Comparison of ENCODE assay signal across 3 cellular contexts in genomic region chr1:64782848-64783247, GRCh38. TPM values are rescaled to one million over a fixed set of nuclear protein-coding genes. Genes with fewer than 3 reads are reported as not detected.
DNase-seq lines count a peak whose midpoint lies in the region; ATAC-seq, FAIRE-seq and TF ChIP-seq lines count a peak whose summit lies in the region.
"Not testable (repeated sequence)": the region's sequence is repeated elsewhere in the genome, so short reads cannot be mapped to it uniquely, and the experiment has no call there.

No MANE protein-coding gene starts in this region.

- H3K4me3 ChIP-seq in HEK293 (ENCODE audit: low read depth, low read length); K562: not testable (repeated sequence)

- CTCF ChIA-PET in HEK293 (lab: Yijun Ruan, JAX); K562 (lab: Yijun Ruan, JAX; ENCODE audit: low intra/inter-chr PET ratio): not testable (repeated sequence)

- H3K4me3 Mint-ChIP-seq in progenitor cell of endocrine pancreas (ENCODE audit: low read depth): not testable (repeated sequence)

- not testable (repeated sequence) for H3K79me2 ChIP-seq in K562 (ENCODE audit: control insufficient read depth, insufficient read depth, low read length)

- POLR2A ChIA-PET in HEK293 (lab: Yijun Ruan, JAX); K562 (lab: Yijun Ruan, JAX): not testable (repeated sequence)

- H3K4me1 Mint-ChIP-seq in progenitor cell of endocrine pancreas (ENCODE audit: low read depth): not testable (repeated sequence)

- H3K4me1 ChIP-seq in HEK293 (ENCODE audit: control insufficient read depth, insufficient read depth, low read length); K562 (replicated peaks in 1 of 2; ENCODE audit: control insufficient read depth in 2 of 2, insufficient read depth in 2 of 2, low read length in 2 of 2): not testable (repeated sequence)

- FAIRE-seq in K562 (lab: Jason Lieb, UNC): not testable (repeated sequence)

- peaks cover 36% of the 10 kb centered on the region for H3K36me3 Mint-ChIP-seq in progenitor cell of endocrine pancreas (ENCODE audit: insufficient read depth)

- H3K27ac ChIP-seq in HEK293 (ENCODE audit: extremely low read depth, low read depth, low read length); K562 (ENCODE audit: extremely low read depth, low read depth, low read length): not testable (repeated sequence)

- not testable (repeated sequence) for H4K20me1 ChIP-seq in K562 (replicated peaks; ENCODE audit: control insufficient read depth, insufficient read depth, low read length)

- peak overlapping the region; percentile 46 for H3K27ac Mint-ChIP-seq in progenitor cell of endocrine pancreas

- not testable (repeated sequence) for H3K9me3 Mint-ChIP-seq in progenitor cell of endocrine pancreas (ENCODE audit: low read depth)

- intact Hi-C loops in K562 (cut with micrococcal nuclease): not testable (repeated sequence)

- 46% methylated on average over 4 of the region's 5 CpGs for WGBS in K562 (ENCODE audit: insufficient coverage, low coverage, missing lambda C conversion rate)

- not testable (repeated sequence) for TF ChIP-seq POLR2A in K562 (conservative IDR thresholded peaks at IDR 0.05)

- BruUV-seq in K562 (replicated peaks; lab: Mats Ljungman, UMichigan): not testable (repeated sequence)

- ATAC-seq in K562: not testable (repeated sequence)

- TF ChIP-seq EP300 in K562 (IDR thresholded peaks at IDR 0.05; ENCODE audit: low read length): not testable (repeated sequence)

- H3K27me3 Mint-ChIP-seq in progenitor cell of endocrine pancreas: not testable (repeated sequence)

- not testable (repeated sequence) for TF ChIP-seq CTCF in HEK293 (tag by site-specific recombination; IDR thresholded peaks at IDR 0.05); K562 (IDR thresholded peaks at IDR 0.05 in 2 of 3, conservative IDR thresholded peaks at IDR 0.05 in 1 of 3; ENCODE audit: insufficient read depth in 2 of 3, low read depth in 1 of 3, low read length in 3 of 3); progenitor cell of endocrine pancreas (IDR thresholded peaks at IDR 0.05; ENCODE audit: unreplicated experiment)

- not testable (repeated sequence) for TF ChIP-seq RAD21 in K562 (CRISPR knock-in tag; conservative IDR thresholded peaks at IDR 0.05 in 1 of 2, IDR thresholded peaks at IDR 0.05 in 1 of 2)

- DNase-seq in K562 (ENCODE audit: extremely low read depth in 1 of 4, low spot score in 3 of 4); progenitor cell of endocrine pancreas (ENCODE audit: low spot score, unreplicated experiment): not testable (repeated sequence)

- H3K4me2 ChIP-seq in K562 (ENCODE audit: insufficient read depth, low read length): not testable (repeated sequence)

- H3K9me1 ChIP-seq in K562 (ENCODE audit: control insufficient read depth, insufficient read depth, low read length): not testable (repeated sequence)

- H3K9me3 ChIP-seq in HEK293 (ENCODE audit: control insufficient read depth, insufficient read depth, low read depth, low read length); K562 (replicated peaks; ENCODE audit: control insufficient read depth, insufficient read depth, low read depth, low read length): not testable (repeated sequence)

- not testable (repeated sequence) for H2AFZ ChIP-seq in K562 (ENCODE audit: low read depth, low read length)

- H3K36me3 ChIP-seq in HEK293 (ENCODE audit: control insufficient read depth in 2 of 2, insufficient read depth in 1 of 2, low read length in 2 of 2): peaks cover 12 to 28% of the 10 kb centered on the region in 2 experiments
- not testable (repeated sequence) for H3K36me3 ChIP-seq in K562 (ENCODE audit: control insufficient read depth, insufficient read depth, low read length)

- not testable (repeated sequence) for H3K27me3 ChIP-seq in K562 (ENCODE audit: control insufficient read depth in 2 of 2, insufficient read depth in 2 of 2, low read length in 2 of 2)

- in situ Hi-C loops in K562 (cut with MboI): not testable (repeated sequence)

- not testable (repeated sequence) for H3K9ac ChIP-seq in K562 (ENCODE audit: insufficient read depth in 1 of 2, low read depth in 2 of 2, low read length in 2 of 2)

TF ChIP-seq in HEK293, 187 proteins besides CTCF, POLR2A, EP300 and RAD21:
- TF ChIP-seq, protein P1, sequence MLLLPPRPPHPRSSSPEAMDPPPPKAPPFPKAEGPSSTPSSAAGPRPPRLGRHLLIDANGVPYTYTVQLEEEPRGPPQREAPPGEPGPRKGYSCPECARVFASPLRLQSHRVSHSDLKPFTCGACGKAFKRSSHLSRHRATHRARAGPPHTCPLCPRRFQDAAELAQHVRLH (tag by site-specific recombination; IDR thresholded peaks at IDR 0.05): peak; percentile 64
- TF ChIP-seq ZNF146 (tag by site-specific recombination; IDR thresholded peaks at IDR 0.05): peak; percentile 88

TF ChIP-seq in K562, 482 proteins besides CTCF, POLR2A, EP300 and RAD21:
- TF ChIP-seq ZNF146 (CRISPR knock-in tag; IDR thresholded peaks at IDR 0.05; ENCODE audit: unreplicated experiment): peak; percentile 26

RNA-seq across cellular contexts. Expression of gene RAVER2, which starts 38.0 kb away (rescaled TPM):
- 2.0 and 5.7 TPM in 2 replicates for total RNA-seq in K562 (2011; cell fraction: chromatin; rRNA removed; ENCODE audit: low replicate concordance)
- total RNA-seq in K562 (2011; cell fraction: nucleolus; rRNA removed): 0.83 and 1.6 TPM in 2 replicates
- 3.0 and 5.2 TPM in 2 replicates for total RNA-seq in K562 (2011; cell fraction: nucleoplasm; rRNA removed)
- total RNA-seq in K562 (2014; rRNA removed) (4.9 and 5.3 TPM in 2 replicates), K562 (2014; rRNA removed; fragmentation: Illumina TruSeq; extraction: Trizol) (5.9 and 6.1 TPM in 2 replicates), K562 (2015; rRNA removed; fragmentation: Illumina TruSeq; extraction: Trizol) (4.0 and 4.5 TPM in 2 replicates), K562 (2021) (4.4 and 4.8 TPM in 2 replicates), progenitor cell of endocrine pancreas (32.0 and 33.8 TPM in 2 replicates)
- polyA plus RNA-seq in K562 (2011; rRNA removed) (3.8 and 11.0 TPM in 2 replicates), K562 (2014; fragmentation: Illumina TruSeq; extraction: Trizol) (4.9 and 6.1 TPM in 2 replicates), K562 (2014; fragmentation: Nextera tagmentation; extraction: Ambion mirVana) (1 to 10 TPM; 1.8 to 2.1 TPM), K562 (2014; rRNA removed) (4.3 and 4.8 TPM in 2 replicates)
- polyA plus RNA-seq in K562 (2011; cell fraction: cytosol; rRNA removed): 0.79 and 5.8 TPM in 2 replicates
- polyA plus RNA-seq in K562 (2011; cell fraction: nucleus; rRNA removed): 2.8 and 13.3 TPM in 2 replicates
- 2.8 and 4.4 TPM in 2 replicates for polyA plus RNA-seq in K562 (2012)
- 4.5 and 16.6 TPM in 2 replicates for polyA minus RNA-seq in K562 (2011; rRNA and poly(A)+ RNA removed)
- 1.6 and 4.5 TPM in 2 replicates for polyA minus RNA-seq in K562 (2011; cell fraction: cytosol; rRNA and poly(A)+ RNA removed)
- 2.0 and 10.1 TPM in 2 replicates for polyA minus RNA-seq in K562 (2011; cell fraction: nucleus; rRNA and poly(A)+ RNA removed)
